In the genomic region with DNA sequence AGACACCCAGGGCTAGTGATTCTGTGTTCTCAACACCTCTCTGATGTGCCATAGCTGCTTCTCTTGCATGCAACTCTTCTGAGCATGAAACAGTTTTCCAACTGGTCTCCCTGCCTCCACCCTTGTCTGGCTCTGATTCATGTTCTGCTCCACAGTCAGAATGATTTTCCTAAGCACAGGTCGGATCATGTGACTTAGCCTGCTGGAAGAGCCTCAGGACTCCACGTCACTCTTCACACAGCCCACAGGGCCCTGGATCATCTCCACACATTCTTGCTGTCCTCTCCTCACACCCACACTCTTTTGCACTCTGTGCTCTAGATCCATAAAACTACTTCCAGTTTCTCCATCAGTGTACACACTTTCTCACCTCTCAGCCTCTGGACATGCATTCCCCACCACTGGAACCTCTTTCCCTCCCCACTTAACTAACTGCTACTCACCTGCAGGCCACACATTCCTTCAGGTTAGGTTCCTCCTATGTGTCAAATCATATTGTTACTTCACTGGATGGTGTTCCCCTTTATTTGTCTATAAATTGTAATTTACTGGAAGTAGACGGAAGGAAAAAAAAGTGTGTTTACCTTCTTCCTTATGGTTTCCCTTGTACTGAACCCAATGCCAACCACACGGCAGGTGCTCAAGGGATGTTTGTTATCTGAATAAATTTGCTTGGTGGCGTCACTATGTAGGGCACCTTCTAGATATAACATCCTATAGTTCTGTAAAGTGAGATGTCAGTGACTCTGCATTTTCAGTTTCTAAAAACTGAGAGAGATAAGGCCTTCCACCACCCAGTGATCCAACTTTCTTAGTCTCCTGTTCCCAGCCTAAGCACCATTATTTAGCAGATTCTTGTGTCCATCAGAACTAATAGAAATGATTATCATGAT, we compare ENCODE assay signal across 8 cellular contexts.
DNase-seq lines count a peak whose midpoint lies in the region; ATAC-seq and TF ChIP-seq lines count a peak whose summit lies in the region.

No MANE protein-coding gene starts in this region.

- ATAC-seq in GM19395 (IDR thresholded peaks at IDR 0.05; ENCODE audit: unreplicated experiment) (no peak), HG02571 (IDR thresholded peaks at IDR 0.05; ENCODE audit: unreplicated experiment) (no peak)

- no peaks in the 10 kb centered on the region for H3K9me3 Mint-ChIP-seq in progenitor cell of endocrine pancreas (ENCODE audit: low read depth)

- peak overlapping the region in 2 of 4 donors; percentile 22 to 57 for H3K27ac ChIP-seq in Peyer's patch
- peak overlapping the region; percentile 15 for H3K27ac ChIP-seq in trophoblast cell (ENCODE audit: low read depth, low read length)

- peaks cover 34% of the 10 kb centered on the region for H3K27me3 Mint-ChIP-seq in progenitor cell of endocrine pancreas

- peak; percentile 68 for DNase-seq in DMS153 (lab: John Stamatoyannopoulos, UW)
- peak in 2 of 3 donors; percentile 61 to 78 for DNase-seq in Peyer's patch
- peak; percentile 95 for DNase-seq in epithelial cell of esophagus (ENCODE audit: low read depth)
- DNase-seq in trophoblast cell, result no peak
- DNase-seq in progenitor cell of endocrine pancreas (ENCODE audit: low spot score, unreplicated experiment), result no peak
- DNase-seq in midbrain (lab: John Stamatoyannopoulos, UW), result no peak

- no peak overlapping the region for H3K4me3 Mint-ChIP-seq in progenitor cell of endocrine pancreas (ENCODE audit: low read depth)

- no peak overlapping the region for H3K9ac ChIP-seq in trophoblast cell (ENCODE audit: low read length)

- WGBS in trophoblast cell (ENCODE audit: extremely low coverage, insufficient coverage, insufficient read length), result no CpG with 5 or more reads among the region's 5 CpGs

- no peak overlapping the region for H3K14ac ChIP-seq in trophoblast cell (ENCODE audit: low read length)

- H3K27me3 ChIP-seq in Peyer's patch (no peaks in the 10 kb centered on the region), trophoblast cell (ENCODE audit: insufficient read depth, low read length) (no peaks in the 10 kb centered on the region)

- H2BK12ac ChIP-seq in trophoblast cell (ENCODE audit: low read length), result no peak overlapping the region

- no peaks in the 10 kb centered on the region for H3K79me2 ChIP-seq in trophoblast cell (ENCODE audit: control insufficient read depth, insufficient read depth, low read length, poor library complexity)

- H3K4me3 ChIP-seq in Peyer's patch (no peak overlapping the region), epithelial cell of esophagus (ENCODE audit: low read length) (no peak overlapping the region), trophoblast cell (ENCODE audit: low read depth, low read length) (no peak overlapping the region)

- peak overlapping the region; percentile 29 for H4K91ac ChIP-seq in trophoblast cell (ENCODE audit: low read depth, low read length)

- no peak overlapping the region for H2AFZ ChIP-seq in trophoblast cell (ENCODE audit: insufficient read depth, low read length, poor library complexity)

- TF ChIP-seq POLR2A in Peyer's patch (IDR thresholded peaks at IDR 0.05), result no peak

- H3K18ac ChIP-seq in trophoblast cell (ENCODE audit: low read length), result no peak overlapping the region

- no peak overlapping the region for H3K27ac Mint-ChIP-seq in progenitor cell of endocrine pancreas

- H2AK5ac ChIP-seq in trophoblast cell (ENCODE audit: low read length), result no peak overlapping the region

- H3K4me1 Mint-ChIP-seq in progenitor cell of endocrine pancreas (ENCODE audit: low read depth), result peaks cover 3% of the 10 kb centered on the region

- no peak overlapping the region for H3K4ac ChIP-seq in trophoblast cell (ENCODE audit: low read depth, low read length)

- no peak overlapping the region for H4K12ac ChIP-seq in trophoblast cell (ENCODE audit: low read depth, low read length)

- TF ChIP-seq CTCF in Peyer's patch (IDR thresholded peaks at IDR 0.05) (no peak), epithelial cell of esophagus (IDR thresholded peaks at IDR 0.05; ENCODE audit: insufficient read depth, low read depth, low read length, missing control alignments) (no peak), progenitor cell of endocrine pancreas (IDR thresholded peaks at IDR 0.05; ENCODE audit: unreplicated experiment) (no peak)

- H3K36me3 ChIP-seq in Peyer's patch (peaks cover 0 to 10% (median 0%) of the 10 kb centered on the region in 3 donors), trophoblast cell (ENCODE audit: control insufficient read depth in 1 of 2, insufficient read depth in 2 of 2, low read length in 2 of 2) (peaks cover 8 to 31% of the 10 kb centered on the region in 2 experiments)

- H4K8ac ChIP-seq in trophoblast cell (ENCODE audit: low read depth, low read length), result no peak overlapping the region

- H3K36me3 Mint-ChIP-seq in progenitor cell of endocrine pancreas (ENCODE audit: insufficient read depth), result no peaks in the 10 kb centered on the region

- H2BK120ac ChIP-seq in trophoblast cell (ENCODE audit: insufficient read depth, low read length, poor library complexity), result no peak overlapping the region

- H3K4me1 ChIP-seq in Peyer's patch (peaks cover 0 to 15% (median 2%) of the 10 kb centered on the region in 4 donors), trophoblast cell (ENCODE audit: control insufficient read depth in 1 of 2, insufficient read depth in 2 of 2, low read length in 2 of 2) (peaks cover 11 to 26% of the 10 kb centered on the region in 2 experiments)

- no peak overlapping the region for H3K23ac ChIP-seq in trophoblast cell (ENCODE audit: low read length)

- peaks cover 7% of the 10 kb centered on the region for H3K79me1 ChIP-seq in trophoblast cell (ENCODE audit: low read length)

- H3K9me3 ChIP-seq in Peyer's patch (no peaks in the 10 kb centered on the region), trophoblast cell (ENCODE audit: insufficient read depth, low read depth, low read length) (no peaks in the 10 kb centered on the region)

- no peak overlapping the region for H3K4me2 ChIP-seq in trophoblast cell (ENCODE audit: low read length)

- no peak overlapping the region for H2BK5ac ChIP-seq in trophoblast cell (ENCODE audit: low read depth, low read length, poor library complexity)

Comparison
In these comparisons a context has a peak if more than half of its experiments do, and no peak if none do; other contexts are left out.
1. DNase-seq: peak in DMS153 (single experiment), Peyer's patch (2 of 3) and epithelial cell of esophagus (single experiment); none in trophoblast cell (0 of 2), progenitor cell of endocrine pancreas (single experiment) and midbrain (single experiment).